23 cellular contexts compared by ENCODE assay signal in genomic region chr11:36512016-36512415, GRCh38. TPM values are rescaled to one million over a fixed set of nuclear protein-coding genes. Genes with fewer than 3 reads are reported as not detected.
DNase-seq lines count a peak whose midpoint lies in the region; ATAC-seq and TF ChIP-seq lines count a peak whose summit lies in the region.
"Had no signal": no experiment of that assay in that cellular context is flagged by ENCODE, and none has a peak within 500 bp of the region (broad histone marks: within the 10 kb centered on the region; RNA-seq: fewer than 3 reads in every experiment).

No MANE protein-coding gene starts in this region.

- no peak overlapping the region for H2BK5ac ChIP-seq in IMR-90 (ENCODE audit: low read depth, low read length, poor library complexity, severe bottlenecking)

- no peaks in the 10 kb centered on the region; a peak in 1 of 22 replicates for H3K36me3 ChIP-seq in BLaER1 treated with 17β-estradiol and CSF1 and Interleukin-3, amounts not matched to agents 10 nM and 100 nM
- no peaks in the 10 kb centered on the region for H3K36me3 ChIP-seq in IMR-90 (ENCODE audit: control insufficient read depth, insufficient read depth, low read length)

- no peak overlapping the region for H3K4me3 ChIP-seq in BLaER1 treated with 17β-estradiol and CSF1 and Interleukin-3, amounts not matched to agents 10 nM and 100 nM
- H3K4me3 ChIP-seq in IMR-90 (ENCODE audit: insufficient read depth, low read depth, low read length), result no peak overlapping the region
- H3K4me3 ChIP-seq: smooth muscle cell had no signal

- ATAC-seq in IMR-90 (ENCODE audit: low read depth) (no peak), Right ventricle myocardium inferior (no peak), GM18861 (IDR thresholded peaks at IDR 0.05; ENCODE audit: unreplicated experiment) (no peak)

- H3K27me3 ChIP-seq in BLaER1 treated with 17β-estradiol and CSF1 and Interleukin-3, amounts not matched to agents 10 nM and 100 nM, result no peaks in the 10 kb centered on the region
- peaks cover 2% of the 10 kb centered on the region; the same call in 1 of the 2 replicates for H3K27me3 ChIP-seq in IMR-90 (ENCODE audit: control insufficient read depth, insufficient read depth, low read length)

- no peaks in the 10 kb centered on the region for H3K9me1 ChIP-seq in IMR-90 (ENCODE audit: insufficient read depth, low read length)

- peaks cover 28% of the 10 kb centered on the region for H3K27me3 Mint-ChIP-seq in nephron progenitor cell (ENCODE audit: low read depth, poor library complexity)

- CTCF ChIA-PET in IMR-90 (lab: Yijun Ruan, JAX), result no interaction called here

- H2BK20ac ChIP-seq in IMR-90 (ENCODE audit: low read depth, low read length), result no peak overlapping the region

- H3K79me1 ChIP-seq in IMR-90 (ENCODE audit: low read depth in 1 of 2, low read length in 2 of 2), result peaks cover 0 to 28% of the 10 kb centered on the region in 2 experiments; a peak in 2 of 4 replicates

- H4K8ac ChIP-seq in IMR-90 (ENCODE audit: low read depth in 2 of 2, low read length in 2 of 2), result no peak overlapping the region

- no peak for TF ChIP-seq CTCF in IMR-90 (conservative IDR thresholded peaks at IDR 0.05; ENCODE audit: low read depth, low read length)
- TF ChIP-seq CTCF in nephron progenitor cell (IDR thresholded peaks at IDR 0.05), result no peak

- H3K4me3 Mint-ChIP-seq in nephron progenitor cell, result no peak overlapping the region
- H3K4me3 Mint-ChIP-seq: HFFc6 had no signal

- H3K27ac Mint-ChIP-seq in nephron progenitor cell, result peak overlapping the region; percentile 86
- H3K27ac Mint-ChIP-seq: HFFc6 had no signal

- H4K20me1 ChIP-seq in BLaER1 treated with 17β-estradiol and CSF1 and Interleukin-3, amounts not matched to agents 10 nM and 100 nM, result peaks cover 14 to 22% (median 20%) of the 10 kb centered on the region in 11 experiments; a peak in 17 of 22 replicates
- peaks cover 15% of the 10 kb centered on the region for H4K20me1 ChIP-seq in IMR-90 (ENCODE audit: insufficient read depth, low read length)

- BruUV-seq in IMR-90 (replicated peaks; lab: Mats Ljungman, UMichigan), result no TSS peak

- H2BK120ac ChIP-seq in IMR-90 (ENCODE audit: low read depth, low read length), result no peak overlapping the region

- no peak for TF ChIP-seq POLR2A in IMR-90 (IDR thresholded peaks at IDR 0.05; ENCODE audit: low read depth, low read length)

- dilution Hi-C loops in IMR-90 (cut with HindIII; ENCODE audit: low sequenced_read_pairs, unreplicated experiment), result no loop called here

- peaks cover 12 to 26% (median 23%) of the 10 kb centered on the region in 10 experiments for H3K4me1 ChIP-seq in BLaER1 treated with 17β-estradiol and CSF1 and Interleukin-3, amounts not matched to agents 10 nM and 100 nM
- H3K4me1 ChIP-seq in IMR-90 (ENCODE audit: control insufficient read depth, insufficient read depth, low read length), result no peaks in the 10 kb centered on the region

- 83% methylated on average over 1 of the region's 5 CpGs; no CpG with 5 or more reads in 1 of the 2 experiments for WGBS in IMR-90 (ENCODE audit: extremely low coverage in 2 of 2, insufficient read length in 1 of 2), 2 experiments

- H3K9me3 ChIP-seq in BLaER1 treated with 17β-estradiol and CSF1 and Interleukin-3, amounts not matched to agents 10 nM and 100 nM (replicated peaks in 1 of 11), result peaks cover 10 to 22% (median 17%) of the 10 kb centered on the region in 11 experiments
- 0 out of 2 replicates have a peak, but pooled peaks cover 2% of the 10 kb centered on the region for H3K9me3 ChIP-seq in IMR-90 (ENCODE audit: control insufficient read depth, insufficient read depth, low read length)

- DNase-seq in IMR-90 (peak; percentile 27), dermis blood vessel endothelial cell (peak; percentile 29), nephron progenitor cell (no peak), Right ventricle myocardium inferior (ENCODE audit: missing footprints) (no peak), AG08395 (ENCODE audit: low spot score) (no peak)
- DNase-seq: activated CD4-positive, alpha-beta T cell treated with anti-CD3 and anti-CD28 coated beads for 4 hours; activated naive CD4-positive, alpha-beta T cell; activated T-cell treated with anti-CD3 and anti-CD28 coated beads, Interleukin-2, amount 50 U/mL, for 48 hours; CD4-positive, alpha-beta memory T cell; cortex of kidney; HFFc6; KG1; kidney; NCI-H1436; NCI-H2107; NCI-H524 treated with DMSO at 0.1 percent for 48 hours; NK-92 treated with Interleukin-12 subunit alpha and Interleukin-12 subunit beta, amount 100 ng/mL, for 24 hours; occipital lobe; stimulated activated CD4-positive, alpha-beta T cell treated with anti-CD3 and anti-CD28 coated beads, Interleukin-2, amount 100 ng/mL, for 24 hours; T-helper 2 cell had no signal

- intact Hi-C loops in IMR-90 (cut with micrococcal nuclease), result no loop called here
- intact Hi-C loops in Right ventricle myocardium inferior (cut with DNase I), result no loop called here

- H3K4me2 ChIP-seq in BLaER1 treated with 17β-estradiol and CSF1 and Interleukin-3, amounts not matched to agents 10 nM and 100 nM, result peak overlapping the region in 6 of 11 experiments; percentile 2 to 30 (median 6); a peak in 3 of 22 replicates
- no peak overlapping the region for H3K4me2 ChIP-seq in IMR-90 (ENCODE audit: low read depth, low read length)
- H3K4me2 ChIP-seq: smooth muscle cell had no signal

- no peak overlapping the region for H3K4ac ChIP-seq in IMR-90 (ENCODE audit: low read depth, low read length)

- no peak overlapping the region for H4K91ac ChIP-seq in IMR-90 (ENCODE audit: insufficient read depth, low read depth, low read length)

- in situ Hi-C loops in IMR-90 (cut with MboI; ENCODE audit: low sequenced_read_pairs), result no loop called here

- no peak overlapping the region for H3K18ac ChIP-seq in IMR-90 (ENCODE audit: low read depth, low read length)

- no peak overlapping the region for H2BK15ac ChIP-seq in IMR-90 (ENCODE audit: low read depth, low read length)

- H4K5ac ChIP-seq in IMR-90 (ENCODE audit: low read depth, low read length), result no peak overlapping the region

- H2AK5ac ChIP-seq in IMR-90 (ENCODE audit: low read depth, low read length), result no peak overlapping the region

- H3K9ac ChIP-seq in BLaER1 treated with 17β-estradiol and CSF1 and Interleukin-3, amounts not matched to agents 10 nM and 100 nM, result no peak overlapping the region
- no peak overlapping the region for H3K9ac ChIP-seq in IMR-90 (ENCODE audit: low read depth, low read length)

- H3K36me3 Mint-ChIP-seq in nephron progenitor cell (ENCODE audit: low read depth), result no peaks in the 10 kb centered on the region

- peaks cover 22% of the 10 kb centered on the region for H3K9me3 Mint-ChIP-seq in nephron progenitor cell

- TF ChIP-seq RAD21 in IMR-90 (IDR thresholded peaks at IDR 0.05; ENCODE audit: low read length), result no peak

- H3K56ac ChIP-seq in IMR-90 (ENCODE audit: extremely low read depth, insufficient read depth, low read length), result no peak overlapping the region

- H3K14ac ChIP-seq in IMR-90 (replicated peaks; ENCODE audit: low read depth, low read length), result no peak overlapping the region

- no peak overlapping the region for H2AFZ ChIP-seq in IMR-90 (replicated peaks; ENCODE audit: low read length, poor library complexity)

- H2AK9ac ChIP-seq in IMR-90 (replicated peaks; ENCODE audit: low read depth, low read length, poor library complexity), result no peak overlapping the region

- no peak overlapping the region for H3K27ac ChIP-seq in BLaER1 treated with 17β-estradiol and CSF1 and Interleukin-3, amounts not matched to agents 10 nM and 100 nM
- H3K27ac ChIP-seq in IMR-90 (ENCODE audit: insufficient read depth, low read length), result no peak overlapping the region

- POLR2A ChIA-PET in IMR-90 (lab: Charles Lee; ENCODE audit: unreplicated experiment), result no interaction called here

- H3K23ac ChIP-seq in IMR-90 (ENCODE audit: low read depth, low read length), result no peak overlapping the region

- H3K4me1 Mint-ChIP-seq in nephron progenitor cell, result peaks cover 19% of the 10 kb centered on the region

TF ChIP-seq in IMR-90, 13 proteins besides CTCF, POLR2A, EP300 and RAD21:
- TF ChIP-seq MAZ (IDR thresholded peaks at IDR 0.05; ENCODE audit: borderline replicate concordance, low read depth, low read length) (no peak), FOS (IDR thresholded peaks at IDR 0.05; ENCODE audit: low read depth, low read length) (no peak), ELK1 (IDR thresholded peaks at IDR 0.05; ENCODE audit: borderline replicate concordance, low read depth, low read length) (no peak), RFX5 (IDR thresholded peaks at IDR 0.05; ENCODE audit: low read depth, low read length) (no peak), USF2 (IDR thresholded peaks at IDR 0.05; ENCODE audit: low read depth, low read length) (peak; percentile 82), CHD1 (IDR thresholded peaks at IDR 0.05; ENCODE audit: low read depth, low read length) (no peak), MXI1 (IDR thresholded peaks at IDR 0.05; ENCODE audit: borderline replicate concordance, low read depth, low read length) (no peak)

RNA-seq across cellular contexts. Expression of gene TRAF6, which starts 1.9 kb away (rescaled TPM):
- total RNA-seq in IMR-90 (2012; rRNA removed), result 15.3 and 17.6 TPM in 2 replicates
- 5.6 and 6.0 TPM in 2 replicates for polyA plus RNA-seq in IMR-90 (2012; rRNA removed)
- 1.5 and 1.9 TPM in 2 replicates for polyA plus RNA-seq in IMR-90 (2012; cell fraction: cytosol; rRNA removed)
- polyA plus RNA-seq in IMR-90 (2012; cell fraction: nucleus; rRNA removed; ENCODE audit: low replicate concordance), result 1.4 and 10.2 TPM in 2 replicates
- 10.7 and 13.6 TPM in 2 replicates for total RNA-seq in dermis blood vessel endothelial cell
- total RNA-seq in Right ventricle myocardium inferior, result 12.1 TPM

RNA-seq across cellular contexts. Expression of gene RAG1, which starts 55.8 kb away (rescaled TPM):
- total RNA-seq in IMR-90 (2012; rRNA removed) (0.56 and 0.72 TPM in 2 replicates), dermis blood vessel endothelial cell (1.0 and 1.3 TPM in 2 replicates), Right ventricle myocardium inferior (1.6 TPM)
- polyA plus RNA-seq in IMR-90 (2012; rRNA removed), result 0.06 and 0.14 TPM in 2 replicates
- polyA plus RNA-seq in IMR-90 (2012; cell fraction: cytosol; rRNA removed), result 0.02 and 0.04 TPM in 2 replicates
- polyA plus RNA-seq in IMR-90 (2012; cell fraction: nucleus; rRNA removed; ENCODE audit: low replicate concordance), result 0.02 and 0.09 TPM in 2 replicates

Comparison
In these comparisons a context has a peak if more than half of its experiments do, and no peak if none do; other contexts are left out.
1. DNase-seq: peak in IMR-90 (single experiment) and dermis blood vessel endothelial cell (single experiment); none in nephron progenitor cell (single experiment), Right ventricle myocardium inferior (single experiment) and AG08395 (single experiment).